9 cellular contexts compared by ENCODE assay signal in the genomic region with DNA sequence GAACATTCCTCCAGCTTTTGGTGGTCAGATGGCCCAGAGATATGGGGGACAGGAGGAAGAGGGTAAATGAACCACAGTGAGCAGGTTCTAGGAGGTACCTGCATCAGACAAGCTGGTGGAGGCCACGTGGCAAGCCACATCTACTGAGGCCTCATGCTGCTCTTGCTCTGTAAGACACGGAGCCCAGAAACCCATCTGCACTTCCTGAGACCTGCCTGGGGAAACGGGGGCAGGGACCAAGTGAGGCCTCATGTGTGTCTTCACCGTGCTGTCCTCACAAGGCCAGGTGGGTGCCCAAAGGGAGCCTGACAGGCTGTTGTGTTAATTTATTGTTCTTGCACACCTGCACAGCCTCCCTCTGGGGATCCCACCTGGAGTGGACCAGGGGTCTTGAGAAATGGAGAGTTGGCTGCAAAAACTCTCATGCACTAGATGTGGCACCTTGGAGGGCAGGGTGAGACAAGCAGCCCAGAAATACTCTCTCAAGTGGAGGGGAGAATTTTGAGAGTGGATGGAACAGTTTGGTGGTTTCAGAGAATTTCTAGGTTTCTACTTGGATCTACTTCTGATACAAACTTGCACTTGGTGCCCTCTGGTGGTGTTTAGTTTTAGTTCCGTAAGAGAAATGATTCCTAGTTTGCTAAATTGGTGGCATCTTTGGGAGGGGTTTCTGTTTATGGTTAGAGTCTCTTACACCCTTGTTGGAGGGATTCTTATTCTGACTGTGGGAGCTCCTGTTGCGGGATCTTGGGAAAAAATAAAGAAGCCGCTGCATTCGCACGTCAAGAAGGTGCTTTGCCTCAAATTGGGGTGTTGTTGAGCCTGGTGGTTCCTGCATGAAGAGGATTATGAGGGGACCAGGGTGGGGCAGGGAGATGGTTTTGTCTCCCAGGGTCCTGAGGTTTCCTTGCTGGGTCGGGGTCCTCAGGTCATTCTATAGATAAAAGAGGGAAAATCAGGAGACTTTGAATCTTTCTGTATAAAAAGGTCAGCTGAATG. TPM values are rescaled to one million over a fixed set of nuclear protein-coding genes. Genes with fewer than 3 reads are reported as not detected.
DNase-seq lines count a peak whose midpoint lies in the region; ATAC-seq and TF ChIP-seq lines count a peak whose summit lies in the region.
"Had no signal": no experiment of that assay in that cellular context is flagged by ENCODE, and none has a peak within 500 bp of the region (broad histone marks: within the 10 kb centered on the region; RNA-seq: fewer than 3 reads in every experiment).

No MANE protein-coding gene starts in this region.

- H3K27me3 ChIP-seq in A673 (replicated peaks; ENCODE audit: insufficient read depth, low read depth, low read length, poor library complexity) (no peaks in the 10 kb centered on the region), kidney epithelial cell (ENCODE audit: control insufficient read depth, insufficient read depth, low read length) (no peaks in the 10 kb centered on the region), uterus (no peaks in the 10 kb centered on the region), MG63 (peaks cover 16% of the 10 kb centered on the region)

- H3K9me3 ChIP-seq in A673 (ENCODE audit: low read depth, low read length, poor library complexity, severe bottlenecking) (no peaks in the 10 kb centered on the region), uterus (no peaks in the 10 kb centered on the region), MG63 (no peaks in the 10 kb centered on the region)

- ATAC-seq in HG02623 (IDR thresholded peaks at IDR 0.05; ENCODE audit: unreplicated experiment), result no peak

- H3K4me3 ChIP-seq in A673 (ENCODE audit: low read depth, low read length, poor library complexity, severe bottlenecking) (no peak overlapping the region), astrocyte of the spinal cord (ENCODE audit: low read depth, low read length) (no peak overlapping the region), kidney epithelial cell (ENCODE audit: low read depth, low read length) (no peak overlapping the region), uterus (no peak overlapping the region), MG63 (no peak overlapping the region)

- peak; percentile 60 for TF ChIP-seq CTCF in A673 (conservative IDR thresholded peaks at IDR 0.05; ENCODE audit: low read depth, low read length)
- peak; percentile 49 for TF ChIP-seq CTCF in astrocyte of the spinal cord (IDR thresholded peaks at IDR 0.05; ENCODE audit: low read depth, low read length)
- TF ChIP-seq CTCF in kidney epithelial cell (IDR thresholded peaks at IDR 0.05; ENCODE audit: insufficient read depth, low read length, poor library complexity, severe bottlenecking), result peak; percentile 45
- peak; percentile 14 to 47 (median 38) for TF ChIP-seq CTCF in uterus (IDR thresholded peaks at IDR 0.05)

- BruUV-seq in A673 (replicated peaks; lab: Mats Ljungman, UMichigan), result no TSS peak

- H3K36me3 ChIP-seq in A673 (ENCODE audit: insufficient read depth, low read length, poor library complexity, severe bottlenecking), result no peaks in the 10 kb centered on the region
- H3K36me3 ChIP-seq in kidney epithelial cell (ENCODE audit: control insufficient read depth, insufficient read depth, low read length), result no peaks in the 10 kb centered on the region
- H3K36me3 ChIP-seq in uterus, result no peaks in the 10 kb centered on the region
- no peaks in the 10 kb centered on the region for H3K36me3 ChIP-seq in MG63

- H3K4me1 ChIP-seq in A673 (ENCODE audit: insufficient read depth, low read length, poor library complexity, severe bottlenecking) (peaks cover 11% of the 10 kb centered on the region), uterus (no peaks in the 10 kb centered on the region)

- TF ChIP-seq POLR2A in uterus (IDR thresholded peaks at IDR 0.05), result no peak

- in situ Hi-C loops in astrocyte of the spinal cord (cut with HindIII; ENCODE audit: low sequenced_read_pairs), result no loop called here

- DNase-seq in A673 (ENCODE audit: low spot score) (peak; percentile 70), ELR (ENCODE audit: low read depth) (peak; percentile 72), NCI-H2081 treated with DMSO at 0.1 percent for 48 hours (lab: John Stamatoyannopoulos, UW) (peak; percentile 8), astrocyte of the spinal cord (ENCODE audit: low read depth, low spot score) (peak; percentile 67), kidney epithelial cell (ENCODE audit: low read depth) (peak; percentile 19), uterus (no peak), MG63 (no peak)
- DNase-seq: stimulated activated naive B cell treated with anti-CD40 and anti-IgM and Interleukin-4, amounts not matched to agents 10 μg/mL and 1 μg/mL and 100 μg/mL, for 72 hours had no signal

- POLR2A ChIA-PET in A673 (lab: Charles Lee; ENCODE audit: low non-redundant PET), result no interaction called here

- H3K27ac ChIP-seq in A673 (ENCODE audit: low read depth, low read length, poor library complexity, severe bottlenecking) (no peak overlapping the region), uterus (no peak overlapping the region)

- intact Hi-C loops in A673 (cut with micrococcal nuclease; ENCODE audit: unreplicated experiment) (loop anchor here (1.0 to 10.0 kb wide), 3 partner anchors 161 to 611 kb away; no protein-coding TSS in a partner anchor), uterus (cut with DNase I; ENCODE audit: low total_unique reads) (loop anchor here (10.0 kb wide), 1 partner anchor 239 kb away; no protein-coding TSS in a partner anchor)

- CTCF ChIA-PET in A673 (lab: Charles Lee), result interaction anchor here (1.6 to 2.5 kb wide), 2 partner anchors 239 kb away, joined by 6 to 13 read pairs; no protein-coding TSS in a partner anchor

RNA-seq across cellular contexts. Expression of a gene that starts 47.5 kb away (rescaled TPM):
- total RNA-seq in A673 (2021) (not detected in 2 replicates), kidney epithelial cell (not detected in 2 replicates), uterus (1 to 10 TPM in 2 of 4 donors, under 1 TPM in 1, not detected in 1; 0.51 to 2.1 (median 1.0) TPM)
- not detected in 2 replicates for total RNA-seq in MG63 (2014; rRNA removed; shearing (Covaris generic); ENCODE audit: low replicate concordance)

Comparison
In these comparisons a context has a peak if more than half of its experiments do, and no peak if none do; other contexts are left out.
1. DNase-seq: peak in A673 (single experiment), ELR (single experiment), NCI-H2081 treated with DMSO at 0.1 percent for 48 hours (single experiment), astrocyte of the spinal cord (single experiment) and kidney epithelial cell (single experiment); none in uterus (0 of 2) and MG63 (single experiment).
2. Peak in every context shown above with its lines, with median percentiles within 50 percentile points of each other: CTCF ChIP-seq.